ENCODE assay signal across 2 cellular contexts in genomic region chr11:34794696-34795095, GRCh38.
TF ChIP-seq lines count a peak whose summit lies in the region.

No MANE protein-coding gene starts in this region.

TF ChIP-seq in HepG2, 621 proteins besides CTCF, POLR2A, EP300 and RAD21 (continued from another document):
- TF ChIP-seq NFE2L2 (IDR thresholded peaks at IDR 0.05; ENCODE audit: low read length) = peak; percentile 89

TF ChIP-seq in H1, 55 proteins besides CTCF, POLR2A, EP300 and RAD21:
- TF ChIP-seq CHD7 (IDR thresholded peaks at IDR 0.05; ENCODE audit: insufficient replicate concordance, low read length) = no peak
- no peak for TF ChIP-seq SP4 (IDR thresholded peaks at IDR 0.05; ENCODE audit: low read length)
- TF ChIP-seq ZNF274 (IDR thresholded peaks at IDR 0.05; ENCODE audit: borderline replicate concordance, extremely low read depth, low read length) = no peak
- TF ChIP-seq SP2 (IDR thresholded peaks at IDR 0.05; ENCODE audit: low read length) = no peak
- TF ChIP-seq SUZ12 (IDR thresholded peaks at IDR 0.05; ENCODE audit: low read length) = no peak
- TF ChIP-seq RFX5 (IDR thresholded peaks at IDR 0.05; ENCODE audit: borderline replicate concordance, low read depth, low read length) = no peak
- peak; percentile 75; the same call in 1 of the 2 replicates for TF ChIP-seq MAFK (IDR thresholded peaks at IDR 0.05; ENCODE audit: low read depth, low read length)
- no peak for TF ChIP-seq CEBPB (IDR thresholded peaks at IDR 0.05; ENCODE audit: low read depth, low read length)
- TF ChIP-seq BACH1 (IDR thresholded peaks at IDR 0.05; ENCODE audit: low read length) = peak; percentile 72
- no peak for TF ChIP-seq ATF2 (IDR thresholded peaks at IDR 0.05; ENCODE audit: low read length)
- TF ChIP-seq EGR1 (IDR thresholded peaks at IDR 0.05; ENCODE audit: borderline replicate concordance, low read depth, low read length) = no peak
- TF ChIP-seq CREB1 (IDR thresholded peaks at IDR 0.05) = no peak
- no peak for TF ChIP-seq RXRA (IDR thresholded peaks at IDR 0.05; ENCODE audit: insufficient read depth, low read depth, low read length)
- no peak for TF ChIP-seq CHD1 (IDR thresholded peaks at IDR 0.05; ENCODE audit: low read depth, low read length)
- TF ChIP-seq PHF8 (conservative IDR thresholded peaks at IDR 0.05; ENCODE audit: low read depth, low read length) = no peak
TF ChIP-seq in H1: peak in this region for 2.
